Comparison of ENCODE assay signal across 8 cellular contexts in genomic region chr16:19717319-19717718, GRCh38. TPM values are rescaled to one million over a fixed set of nuclear protein-coding genes. Genes with fewer than 3 reads are reported as not detected.
DNase-seq lines count a peak whose midpoint lies in the region; ATAC-seq and TF ChIP-seq lines count a peak whose summit lies in the region.

No MANE protein-coding gene starts in this region.

- peak overlapping the region; percentile 94 for H3K4me3 ChIP-seq in suprapubic skin

- intact Hi-C loops in activated CD4-positive, alpha-beta T cell treated with anti-CD3 and anti-CD28 coated beads for 36 hours (cut with DNase I, micrococcal nuclease) = loop anchor here (2.0 to 5.0 kb wide), 5 partner anchors 130 to 1185 kb away; partner anchors contain the start of genes DCUN1D3 (in 1 of the 2), LYRM1 (in 1 of the 2), SMG1 (in 1 of the 2) and VPS35L (in 1 of the 2)
- intact Hi-C loops in activated T-helper 2 cell treated with anti-CD3 and anti-CD28 coated beads, Interferon-gamma antibody, Interleukin-2, Interleukin-4, amounts not matched to agents 10 μg/mL and 5 μg/mL and 100 μg/mL, durations not matched to agents 14 hours and 24 hours and 36 hours (cut with micrococcal nuclease) = loop anchor here (5.0 kb wide), 1 partner anchor 170 kb away; no protein-coding TSS in a partner anchor

- H3K27me3 ChIP-seq in suprapubic skin = no peaks in the 10 kb centered on the region

- in situ Hi-C loops in GM13976 (cut with MboI; ENCODE audit: low sequenced_read_pairs, unreplicated experiment) = no loop called here

- peak overlapping the region; percentile 87 for H3K27ac Mint-ChIP-seq in activated CD4-positive, alpha-beta T cell treated with anti-CD3 and anti-CD28 coated beads for 36 hours
- H3K27ac Mint-ChIP-seq in activated T-helper 2 cell treated with anti-CD3 and anti-CD28 coated beads, Interferon-gamma antibody, Interleukin-2, Interleukin-4, amounts not matched to agents 10 μg/mL and 5 μg/mL and 100 μg/mL, durations not matched to agents 14 hours and 24 hours and 36 hours = peak overlapping the region; percentile 83
- H3K27ac Mint-ChIP-seq in immature natural killer cell = peak overlapping the region; percentile 69 to 84 (median 80)

- H3K4me1 ChIP-seq in suprapubic skin = peaks cover 35% of the 10 kb centered on the region

- CTCF ChIA-PET in activated CD4-positive, alpha-beta T cell treated with anti-CD3 and anti-CD28 coated beads for 36 hours (lab: Charles Lee) = interaction anchor here (0.8 to 0.9 kb wide), 2 partner anchors 23 to 162 kb away, joined by 3 read pairs; partner anchors contain the start of gene VPS35L

- no peaks in the 10 kb centered on the region for H3K9me3 ChIP-seq in suprapubic skin

- peaks cover 23% of the 10 kb centered on the region for H3K4me1 Mint-ChIP-seq in activated CD4-positive, alpha-beta T cell treated with anti-CD3 and anti-CD28 coated beads for 36 hours
- peaks cover 10% of the 10 kb centered on the region for H3K4me1 Mint-ChIP-seq in activated T-helper 2 cell treated with anti-CD3 and anti-CD28 coated beads, Interferon-gamma antibody, Interleukin-2, Interleukin-4, amounts not matched to agents 10 μg/mL and 5 μg/mL and 100 μg/mL, durations not matched to agents 14 hours and 24 hours and 36 hours (ENCODE audit: low read depth)
- peaks cover 23 to 30% of the 10 kb centered on the region in 2 donors for H3K4me1 Mint-ChIP-seq in immature natural killer cell

- ATAC-seq in activated CD4-positive, alpha-beta T cell treated with anti-CD3 and anti-CD28 coated beads for 36 hours = no peak
- no peak for ATAC-seq in GM21619 (IDR thresholded peaks at IDR 0.05; ENCODE audit: unreplicated experiment)

- peaks cover 23% of the 10 kb centered on the region for H3K36me3 ChIP-seq in suprapubic skin

- no peak for DNase-seq in activated CD4-positive, alpha-beta T cell treated with anti-CD3 and anti-CD28 coated beads for 36 hours
- DNase-seq in activated CD4-positive, alpha-beta T cell treated with anti-CD3 and anti-CD28 coated beads, Interleukin-2, amount 50 U/mL, for 48 hours = no peak
- DNase-seq in activated T-helper 2 cell treated with anti-CD3 and anti-CD28 coated beads, Interferon-gamma antibody, Interleukin-2, Interleukin-4, amounts not matched to agents 10 μg/mL and 5 μg/mL and 100 μg/mL, durations not matched to agents 14 hours and 24 hours and 36 hours (ENCODE audit: low spot score) = no peak
- no peak for DNase-seq in immature natural killer cell
- DNase-seq in suprapubic skin (ENCODE audit: low spot score in 2 of 2) = no peak
- DNase-seq in DMS53 (lab: John Stamatoyannopoulos, UW) = no peak
- DNase-seq in GM13976 (ENCODE audit: low spot score) = no peak

- TF ChIP-seq POLR2A in suprapubic skin (IDR thresholded peaks at IDR 0.05) = no peak

- WGBS in suprapubic skin = under 1% methylated on average over 10 of the region's 10 CpGs

- no peak for TF ChIP-seq CTCF in suprapubic skin (IDR thresholded peaks at IDR 0.05)
- TF ChIP-seq CTCF in GM13976 (IDR thresholded peaks at IDR 0.05; ENCODE audit: borderline replicate concordance, control extremely low read depth, extremely low read depth, insufficient read depth, missing control alignments) = no peak

- H3K27ac ChIP-seq in suprapubic skin = peak overlapping the region; percentile 89

- no peaks in the 10 kb centered on the region for H3K9me3 Mint-ChIP-seq in activated CD4-positive, alpha-beta T cell treated with anti-CD3 and anti-CD28 coated beads for 36 hours (ENCODE audit: low read depth)
- no peaks in the 10 kb centered on the region for H3K9me3 Mint-ChIP-seq in activated T-helper 2 cell treated with anti-CD3 and anti-CD28 coated beads, Interferon-gamma antibody, Interleukin-2, Interleukin-4, amounts not matched to agents 10 μg/mL and 5 μg/mL and 100 μg/mL, durations not matched to agents 14 hours and 24 hours and 36 hours
- no peaks in the 10 kb centered on the region for H3K9me3 Mint-ChIP-seq in immature natural killer cell

- H3K36me3 Mint-ChIP-seq in activated CD4-positive, alpha-beta T cell treated with anti-CD3 and anti-CD28 coated beads for 36 hours (ENCODE audit: low read depth) = peaks cover 26% of the 10 kb centered on the region
- H3K36me3 Mint-ChIP-seq in activated T-helper 2 cell treated with anti-CD3 and anti-CD28 coated beads, Interferon-gamma antibody, Interleukin-2, Interleukin-4, amounts not matched to agents 10 μg/mL and 5 μg/mL and 100 μg/mL, durations not matched to agents 14 hours and 24 hours and 36 hours (ENCODE audit: low read depth) = peaks cover 24% of the 10 kb centered on the region
- H3K36me3 Mint-ChIP-seq in immature natural killer cell = peaks cover 10 to 12% (median 11%) of the 10 kb centered on the region in 3 donors

- TF ChIP-seq EP300 in suprapubic skin (IDR thresholded peaks at IDR 0.05) = no peak

- no peaks in the 10 kb centered on the region for H3K27me3 Mint-ChIP-seq in activated CD4-positive, alpha-beta T cell treated with anti-CD3 and anti-CD28 coated beads for 36 hours
- H3K27me3 Mint-ChIP-seq in activated T-helper 2 cell treated with anti-CD3 and anti-CD28 coated beads, Interferon-gamma antibody, Interleukin-2, Interleukin-4, amounts not matched to agents 10 μg/mL and 5 μg/mL and 100 μg/mL, durations not matched to agents 14 hours and 24 hours and 36 hours (ENCODE audit: low read depth) = no peaks in the 10 kb centered on the region
- H3K27me3 Mint-ChIP-seq in immature natural killer cell (ENCODE audit: low read depth in 3 of 3) = peaks cover 0 to 11% (median 4%) of the 10 kb centered on the region in 3 donors

- POLR2A ChIA-PET in activated CD4-positive, alpha-beta T cell treated with anti-CD3 and anti-CD28 coated beads for 36 hours (lab: Charles Lee) = no interaction called here

- peak overlapping the region; percentile 95 for H3K4me3 Mint-ChIP-seq in activated CD4-positive, alpha-beta T cell treated with anti-CD3 and anti-CD28 coated beads for 36 hours
- peak overlapping the region; percentile 93 for H3K4me3 Mint-ChIP-seq in activated T-helper 2 cell treated with anti-CD3 and anti-CD28 coated beads, Interferon-gamma antibody, Interleukin-2, Interleukin-4, amounts not matched to agents 10 μg/mL and 5 μg/mL and 100 μg/mL, durations not matched to agents 14 hours and 24 hours and 36 hours (ENCODE audit: low read depth)
- peak overlapping the region; percentile 90 to 95 (median 92) for H3K4me3 Mint-ChIP-seq in immature natural killer cell

RNA-seq across cellular contexts. Expression of gene KNOP1, which starts 0.7 kb away (rescaled TPM):
- total RNA-seq in activated CD4-positive, alpha-beta T cell treated with anti-CD3 and anti-CD28 coated beads for 36 hours = 10 to 100 TPM; 28.9 to 29.5 TPM
- 29.2 and 30.1 TPM in 2 replicates for total RNA-seq in activated T-helper 2 cell treated with anti-CD3 and anti-CD28 coated beads, Interferon-gamma antibody, Interleukin-2, Interleukin-4, amounts not matched to agents 10 μg/mL and 5 μg/mL and 100 μg/mL, durations not matched to agents 14 hours and 24 hours and 36 hours
- polyA plus RNA-seq in immature natural killer cell = 1 to 10 TPM; 2.8 to 9.3 (median 3.6) TPM
- 10 to 100 TPM in 3 of 4 donors, 1 to 10 TPM in 1; 7.9 to 22.8 (median 19.5) TPM for total RNA-seq in suprapubic skin

RNA-seq across cellular contexts. Expression of gene IQCK, which starts 0.8 kb away (rescaled TPM):
- total RNA-seq in activated CD4-positive, alpha-beta T cell treated with anti-CD3 and anti-CD28 coated beads for 36 hours = 1 to 10 TPM; 2.7 to 3.5 TPM
- total RNA-seq in activated T-helper 2 cell treated with anti-CD3 and anti-CD28 coated beads, Interferon-gamma antibody, Interleukin-2, Interleukin-4, amounts not matched to agents 10 μg/mL and 5 μg/mL and 100 μg/mL, durations not matched to agents 14 hours and 24 hours and 36 hours = 0.89 and 1.0 TPM in 2 replicates
- 1 to 10 TPM in 1 of 3 donors, under 1 TPM in 1, not detected in 1; 0.95 to 3.5 TPM for polyA plus RNA-seq in immature natural killer cell
- 10 to 100 TPM; 10.7 to 21.6 (median 18.7) TPM for total RNA-seq in suprapubic skin
